In the genomic region with DNA sequence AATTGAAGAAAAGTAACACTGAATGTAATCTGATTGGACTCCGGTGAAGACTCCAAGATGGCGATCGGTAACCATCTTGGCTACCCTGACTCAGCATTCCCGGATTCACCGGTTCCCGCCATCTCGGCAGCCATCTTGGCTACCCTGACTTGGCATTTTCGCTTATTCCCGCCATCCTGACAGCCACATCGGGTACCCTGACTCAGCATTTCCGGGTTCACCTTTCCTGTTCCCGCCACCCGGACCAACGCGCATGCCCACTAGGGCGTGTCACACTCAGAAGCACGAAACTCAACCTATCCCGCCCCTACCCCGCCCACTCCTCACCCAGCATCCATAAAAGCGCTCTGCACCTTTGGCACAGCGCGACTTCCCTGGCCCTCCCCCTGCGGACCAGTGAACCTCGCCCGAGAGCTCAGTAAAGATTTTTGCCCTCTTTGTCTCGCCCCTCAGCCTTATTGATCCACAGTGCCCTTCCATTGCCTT, we compare ENCODE assay signal across 8 cellular contexts. TPM values are rescaled to one million over a fixed set of nuclear protein-coding genes. Genes with fewer than 3 reads are reported as not detected.
DNase-seq lines count a peak whose midpoint lies in the region; ATAC-seq and TF ChIP-seq lines count a peak whose summit lies in the region.

No MANE protein-coding gene starts in this region.

- peak; percentile 15 for DNase-seq in HPDE6-E6E7 (ENCODE audit: extremely low spot score)
- peak; percentile 46 for DNase-seq in activated naive CD4-positive, alpha-beta T cell treated with Interleukin-2 at 50 U/mL for 16 hours
- DNase-seq in posterior vena cava (ENCODE audit: low spot score): peak; percentile 89
- no peak for DNase-seq in type B pancreatic cell (ENCODE audit: extremely low spot score, unreplicated experiment)
- DNase-seq in NCI-H1105 treated with DMSO at 0.1 percent for 48 hours (lab: John Stamatoyannopoulos, UW): no peak
- DNase-seq in ACHN: no peak

- H3K27ac Mint-ChIP-seq in type B pancreatic cell: no peak overlapping the region

- no peaks in the 10 kb centered on the region for H3K4me1 Mint-ChIP-seq in type B pancreatic cell (ENCODE audit: unreplicated experiment)

- H3K36me3 Mint-ChIP-seq in type B pancreatic cell: peaks cover 45% of the 10 kb centered on the region

- H3K27ac ChIP-seq in gastroesophageal sphincter: peak overlapping the region in 2 of 4 donors; percentile 38 to 40

- H3K27me3 ChIP-seq in gastroesophageal sphincter: no peaks in the 10 kb centered on the region

- H3K9me3 ChIP-seq in gastroesophageal sphincter: no peaks in the 10 kb centered on the region

- peak overlapping the region; percentile 33 to 36 for H3K4me3 ChIP-seq in gastroesophageal sphincter

- peaks cover 0 to 12% of the 10 kb centered on the region in 2 donors for H3K36me3 ChIP-seq in gastroesophageal sphincter

- H3K4me3 Mint-ChIP-seq in type B pancreatic cell: no peak overlapping the region

- intact Hi-C loops in posterior vena cava (cut with DNase I): no loop called here

- no peak for TF ChIP-seq POLR2A in gastroesophageal sphincter (IDR thresholded peaks at IDR 0.05)

- no peaks in the 10 kb centered on the region for H3K9me3 Mint-ChIP-seq in type B pancreatic cell

- TF ChIP-seq EP300 in gastroesophageal sphincter (IDR thresholded peaks at IDR 0.05): no peak

- in situ Hi-C loops in ACHN (cut with HindIII; ENCODE audit: low pct_ligation_motif_present, low pct_unique_long_range_greater_than_20kb, low sequenced_read_pairs): no loop called here

- no peaks in the 10 kb centered on the region for H3K4me1 ChIP-seq in gastroesophageal sphincter

- ATAC-seq in gastroesophageal sphincter (peak; percentile 78), HG03469 (IDR thresholded peaks at IDR 0.05; ENCODE audit: unreplicated experiment) (no peak)

- no peaks in the 10 kb centered on the region for H3K27me3 Mint-ChIP-seq in type B pancreatic cell

- TF ChIP-seq CTCF in gastroesophageal sphincter (IDR thresholded peaks at IDR 0.05) (no peak), type B pancreatic cell (conservative IDR thresholded peaks at IDR 0.05) (no peak)

- WGBS in gastroesophageal sphincter (ENCODE audit: low coverage in 1 of 2), 2 donors: 31 to 46% methylated on average over 15 to 26 of the region's 26 CpGs

RNA-seq across cellular contexts. Expression of gene SPTLC1, which starts 17.2 kb away (rescaled TPM):
- total RNA-seq in gastroesophageal sphincter (10 to 100 TPM; 56.0 to 73.9 (median 64.0) TPM), posterior vena cava (10 to 100 TPM; 39.3 to 43.1 TPM), type B pancreatic cell (ENCODE audit: low replicate concordance) (66.1 and 78.1 TPM in 2 replicates)

Comparison
In these comparisons a context has a peak if more than half of its experiments do, and no peak if none do; other contexts are left out.
1. DNase-seq: peak in HPDE6-E6E7 (single experiment), activated naive CD4-positive, alpha-beta T cell treated with Interleukin-2 at 50 U/mL for 16 hours (single experiment) and posterior vena cava (single experiment); none in type B pancreatic cell (single experiment), NCI-H1105 treated with DMSO at 0.1 percent for 48 hours (single experiment) and ACHN (single experiment).